ENCODE assay signal across 8 cellular contexts in genomic region chr13:79782541-79783216, GRCh38.
DNase-seq lines count a peak whose midpoint lies in the region; ATAC-seq and TF ChIP-seq lines count a peak whose summit lies in the region.

No MANE protein-coding gene starts in this region.

- peak overlapping the region; percentile 94 for H3K27ac Mint-ChIP-seq in progenitor cell of endocrine pancreas
- no peak overlapping the region for H3K27ac Mint-ChIP-seq in activated CD8-positive, alpha-beta memory T cell treated with anti-CD3 and anti-CD28 coated beads, Interleukin-2, amount 10 ng/mL, durations not matched to agents 7 days and 5 days

- H3K9me3 Mint-ChIP-seq in progenitor cell of endocrine pancreas (ENCODE audit: low read depth) = peaks cover 4% of the 10 kb centered on the region
- no peaks in the 10 kb centered on the region for H3K9me3 Mint-ChIP-seq in activated CD8-positive, alpha-beta memory T cell treated with anti-CD3 and anti-CD28 coated beads, Interleukin-2, amount 10 ng/mL, durations not matched to agents 7 days and 5 days (ENCODE audit: low read depth)

- peak overlapping the region; percentile 24 for H3K4me3 Mint-ChIP-seq in progenitor cell of endocrine pancreas (ENCODE audit: low read depth)
- no peak overlapping the region for H3K4me3 Mint-ChIP-seq in activated CD8-positive, alpha-beta memory T cell treated with anti-CD3 and anti-CD28 coated beads, Interleukin-2, amount 10 ng/mL, durations not matched to agents 7 days and 5 days

- TF ChIP-seq CTCF in progenitor cell of endocrine pancreas (IDR thresholded peaks at IDR 0.05; ENCODE audit: unreplicated experiment) = no peak

- intact Hi-C loops in cardiac septum (cut with DNase I) = loop anchor here (2.0 to 10.0 kb wide), 2 partner anchors 352 to 554 kb away; no protein-coding TSS in a partner anchor

- DNase-seq in SK-MEL-5 (ENCODE audit: low read depth, low spot score) (peak; percentile 87), cardiac septum (ENCODE audit: low spot score) (peak; percentile 83), progenitor cell of endocrine pancreas (ENCODE audit: low spot score, unreplicated experiment) (peak; percentile 42), 8988T (no peak), SKM-1 (lab: John Stamatoyannopoulos, UW; ENCODE audit: unreplicated experiment) (no peak)
- no peak for DNase-seq in activated CD8-positive, alpha-beta memory T cell treated with anti-CD3 and anti-CD28 coated beads, Interleukin-2, amount 10 ng/mL, durations not matched to agents 7 days and 5 days

- CTCF ChIA-PET in activated CD8-positive, alpha-beta memory T cell treated with anti-CD3 and anti-CD28 coated beads, Interleukin-2, amount 10 ng/mL, durations not matched to agents 7 days and 5 days (lab: Charles Lee) = no interaction called here

- in situ Hi-C loops in SK-MEL-5 (cut with HindIII; ENCODE audit: low pct_unique_long_range_greater_than_20kb, low sequenced_read_pairs) = loop anchor here (25.0 kb wide), 1 partner anchor 155 kb away; no protein-coding TSS in a partner anchor

- peaks cover 1% of the 10 kb centered on the region for H3K36me3 Mint-ChIP-seq in progenitor cell of endocrine pancreas (ENCODE audit: insufficient read depth)
- H3K36me3 Mint-ChIP-seq in activated CD8-positive, alpha-beta memory T cell treated with anti-CD3 and anti-CD28 coated beads, Interleukin-2, amount 10 ng/mL, durations not matched to agents 7 days and 5 days = no peaks in the 10 kb centered on the region

- peaks cover 42% of the 10 kb centered on the region for H3K4me1 Mint-ChIP-seq in progenitor cell of endocrine pancreas (ENCODE audit: low read depth)
- H3K4me1 Mint-ChIP-seq in activated CD8-positive, alpha-beta memory T cell treated with anti-CD3 and anti-CD28 coated beads, Interleukin-2, amount 10 ng/mL, durations not matched to agents 7 days and 5 days = no peaks in the 10 kb centered on the region

- no peaks in the 10 kb centered on the region for H3K27me3 Mint-ChIP-seq in progenitor cell of endocrine pancreas
- no peaks in the 10 kb centered on the region for H3K27me3 Mint-ChIP-seq in activated CD8-positive, alpha-beta memory T cell treated with anti-CD3 and anti-CD28 coated beads, Interleukin-2, amount 10 ng/mL, durations not matched to agents 7 days and 5 days

- ATAC-seq in HG03520 (IDR thresholded peaks at IDR 0.05; ENCODE audit: unreplicated experiment) (peak; percentile 49), HG02852 (IDR thresholded peaks at IDR 0.05; ENCODE audit: unreplicated experiment) (no peak)
- ATAC-seq in activated CD8-positive, alpha-beta memory T cell treated with anti-CD3 and anti-CD28 coated beads, Interleukin-2, amount 10 ng/mL, durations not matched to agents 7 days and 5 days = no peak

Comparison
In these comparisons a context has a peak if more than half of its experiments do, and no peak if none do; other contexts are left out.
1. DNase-seq: peak in SK-MEL-5 (single experiment), cardiac septum (single experiment) and progenitor cell of endocrine pancreas (single experiment); none in 8988T (single experiment), SKM-1 (single experiment) and activated CD8-positive, alpha-beta memory T cell treated with anti-CD3 and anti-CD28 coated beads, Interleukin-2, amount 10 ng/mL, durations not matched to agents 7 days and 5 days (single experiment).